ENCODE assay signal across 1 cellular context in the genomic region with DNA sequence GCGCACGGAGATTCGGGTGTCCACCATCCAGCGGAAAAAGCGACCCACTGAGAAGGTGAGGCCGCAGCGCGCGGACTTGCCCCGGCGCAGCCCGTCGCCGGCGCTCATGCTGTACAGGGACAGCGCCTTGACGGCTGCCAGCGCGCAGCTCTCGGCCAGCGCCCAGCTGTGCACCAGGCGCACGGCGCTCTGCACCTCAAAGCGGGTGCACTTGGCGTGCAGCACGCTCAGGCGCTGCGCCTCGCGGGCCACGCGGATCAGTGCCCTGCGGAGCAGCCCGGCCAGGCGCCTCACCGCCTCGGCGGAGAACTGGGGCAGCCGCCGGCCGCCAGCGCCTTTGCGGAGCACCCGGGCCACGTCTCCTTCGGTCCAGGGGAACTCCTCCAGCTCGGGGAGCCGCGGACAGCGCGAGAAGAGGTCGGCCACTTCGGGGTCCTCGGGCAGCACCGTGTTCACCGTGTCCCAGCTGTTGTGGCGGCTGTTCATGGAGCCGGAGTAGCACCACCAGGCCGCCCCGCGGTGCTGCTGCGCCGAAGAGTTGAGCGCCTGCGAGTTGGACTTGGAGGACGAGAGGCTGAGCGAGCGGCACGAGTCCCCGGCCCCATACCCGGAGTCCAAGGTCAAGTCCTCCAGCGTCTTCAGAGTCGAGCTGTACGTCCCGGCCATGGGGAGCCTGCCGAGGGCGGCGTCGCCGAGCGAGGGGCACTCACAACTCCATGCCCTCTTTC.
A peak's percentile ranks its signal among the peaks of the same experiment; 100 is the strongest.
TF ChIP-seq lines count a peak whose summit lies in the region.

No MANE protein-coding gene starts in this region.

TF ChIP-seq in HepG2, 621 proteins besides CTCF, POLR2A, EP300 and RAD21 (continued from another document and continues in another):
- TF ChIP-seq, protein P1, sequence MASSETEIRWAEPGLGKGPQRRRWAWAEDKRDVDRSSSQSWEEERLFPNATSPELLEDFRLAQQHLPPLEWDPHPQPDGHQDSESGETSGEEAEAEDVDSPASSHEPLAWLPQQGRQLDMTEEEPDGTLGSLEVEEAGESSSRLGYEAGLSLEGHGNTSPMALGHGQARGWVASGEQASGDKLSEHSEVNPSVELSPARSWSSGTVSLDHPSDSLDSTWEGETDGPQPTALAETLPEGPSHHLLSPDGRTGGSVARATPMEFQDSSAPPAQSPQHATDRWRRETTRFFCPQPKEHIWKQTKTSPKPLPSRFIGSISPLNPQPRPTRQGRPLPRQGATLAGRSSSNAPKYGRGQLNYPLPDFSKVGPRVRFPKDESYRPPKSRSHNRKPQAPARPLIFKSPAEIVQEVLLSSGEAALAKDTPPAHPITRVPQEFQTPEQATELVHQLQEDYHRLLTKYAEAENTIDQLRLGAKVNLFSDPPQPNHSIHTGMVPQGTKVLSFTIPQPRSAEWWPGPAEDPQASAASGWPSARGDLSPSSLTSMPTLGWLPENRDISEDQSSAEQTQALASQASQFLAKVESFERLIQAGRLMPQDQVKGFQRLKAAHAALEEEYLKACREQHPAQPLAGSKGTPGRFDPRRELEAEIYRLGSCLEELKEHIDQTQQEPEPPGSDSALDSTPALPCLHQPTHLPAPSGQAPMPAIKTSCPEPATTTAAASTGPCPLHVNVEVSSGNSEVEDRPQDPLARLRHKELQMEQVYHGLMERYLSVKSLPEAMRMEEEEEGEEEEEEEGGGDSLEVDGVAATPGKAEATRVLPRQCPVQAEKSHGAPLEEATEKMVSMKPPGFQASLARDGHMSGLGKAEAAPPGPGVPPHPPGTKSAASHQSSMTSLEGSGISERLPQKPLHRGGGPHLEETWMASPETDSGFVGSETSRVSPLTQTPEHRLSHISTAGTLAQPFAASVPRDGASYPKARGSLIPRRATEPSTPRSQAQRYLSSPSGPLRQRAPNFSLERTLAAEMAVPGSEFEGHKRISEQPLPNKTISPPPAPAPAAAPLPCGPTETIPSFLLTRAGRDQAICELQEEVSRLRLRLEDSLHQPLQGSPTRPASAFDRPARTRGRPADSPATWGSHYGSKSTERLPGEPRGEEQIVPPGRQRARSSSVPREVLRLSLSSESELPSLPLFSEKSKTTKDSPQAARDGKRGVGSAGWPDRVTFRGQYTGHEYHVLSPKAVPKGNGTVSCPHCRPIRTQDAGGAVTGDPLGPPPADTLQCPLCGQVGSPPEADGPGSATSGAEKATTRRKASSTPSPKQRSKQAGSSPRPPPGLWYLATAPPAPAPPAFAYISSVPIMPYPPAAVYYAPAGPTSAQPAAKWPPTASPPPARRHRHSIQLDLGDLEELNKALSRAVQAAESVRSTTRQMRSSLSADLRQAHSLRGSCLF (CRISPR knock-in tag; IDR thresholded peaks at IDR 0.05; ENCODE audit: borderline replicate concordance) = no peak
- TF ChIP-seq CHD4 (IDR thresholded peaks at IDR 0.05; ENCODE audit: borderline replicate concordance, low read length) (no peak), SMAD9 (CRISPR knock-in tag; IDR thresholded peaks at IDR 0.05) (no peak; the same call in 1 of the 2 replicates), SRF (IDR thresholded peaks at IDR 0.05; ENCODE audit: low read depth, low read length) (no peak), NFE2L2 (IDR thresholded peaks at IDR 0.05; ENCODE audit: low read length) (no peak), MEIS2 (CRISPR knock-in tag; IDR thresholded peaks at IDR 0.05) (0 out of 2 replicates have a peak, but pooled peaks have one; percentile 11), PHF5A (CRISPR knock-in tag; IDR thresholded peaks at IDR 0.05; ENCODE audit: low read depth, unreplicated experiment) (no peak), MIXL1 (CRISPR knock-in tag; IDR thresholded peaks at IDR 0.05) (no peak), NONO (IDR thresholded peaks at IDR 0.05) (no peak), NONO (CRISPR knock-in tag; conservative IDR thresholded peaks at IDR 0.05) (no peak), MIER3 (CRISPR knock-in tag; IDR thresholded peaks at IDR 0.05; ENCODE audit: borderline replicate concordance) (no peak), ONECUT2 (CRISPR knock-in tag; IDR thresholded peaks at IDR 0.05) (no peak), ASH2L (IDR thresholded peaks at IDR 0.05; ENCODE audit: insufficient read length, low read depth, low read length) (peak; percentile 22), NFIB (CRISPR knock-in tag; IDR thresholded peaks at IDR 0.05; ENCODE audit: borderline replicate concordance) (no peak), ZNF607 (CRISPR knock-in tag; IDR thresholded peaks at IDR 0.05; ENCODE audit: borderline replicate concordance) (no peak), ZNF326 (CRISPR knock-in tag; IDR thresholded peaks at IDR 0.05; ENCODE audit: borderline replicate concordance) (no peak), SIX4 (CRISPR knock-in tag; IDR thresholded peaks at IDR 0.05) (no peak), EED (CRISPR knock-in tag; IDR thresholded peaks at IDR 0.05) (0 out of 2 replicates have a peak, but pooled peaks have one; percentile 39), TMF1 (CRISPR knock-in tag; IDR thresholded peaks at IDR 0.05; ENCODE audit: low read depth) (no peak), ZNF354B (CRISPR knock-in tag; IDR thresholded peaks at IDR 0.05) (no peak), ZNF343 (CRISPR knock-in tag; IDR thresholded peaks at IDR 0.05) (no peak), ZNF12 (CRISPR knock-in tag; IDR thresholded peaks at IDR 0.05) (no peak), MAZ (IDR thresholded peaks at IDR 0.05; ENCODE audit: borderline replicate concordance, low read depth, low read length) (no peak), MAZ (CRISPR knock-in tag; IDR thresholded peaks at IDR 0.05; ENCODE audit: low read depth) (peak; percentile 47; the same call in 1 of the 2 replicates), ZNF761 (CRISPR knock-in tag; conservative IDR thresholded peaks at IDR 0.05) (no peak), U2AF1 (optimal IDR thresholded peaks at IDR 0.05; ENCODE audit: low read depth, low read length) (no peak), SP5 (CRISPR knock-in tag; IDR thresholded peaks at IDR 0.05; ENCODE audit: borderline replicate concordance, low read depth) (no peak), ZC3H13 (CRISPR knock-in tag; IDR thresholded peaks at IDR 0.05) (peak; percentile 6; the same call in 1 of the 2 replicates), ZNF703 (CRISPR knock-in tag; IDR thresholded peaks at IDR 0.05; ENCODE audit: borderline replicate concordance) (peak; percentile 83; the same call in 1 of the 2 replicates), HNRNPH1 (optimal IDR thresholded peaks at IDR 0.05; ENCODE audit: low read depth, low read length) (no peak), PAWR (CRISPR knock-in tag; IDR thresholded peaks at IDR 0.05; ENCODE audit: borderline replicate concordance) (no peak), TSC22D2 (CRISPR knock-in tag; IDR thresholded peaks at IDR 0.05; ENCODE audit: borderline replicate concordance) (peak; percentile 72; the same call in 1 of the 2 replicates), NR2C2 (CRISPR knock-in tag; IDR thresholded peaks at IDR 0.05; ENCODE audit: borderline replicate concordance) (no peak), RARA (CRISPR knock-in tag; IDR thresholded peaks at IDR 0.05) (0 out of 2 replicates have a peak, but pooled peaks have one; percentile 3), ZNF547 (CRISPR knock-in tag; IDR thresholded peaks at IDR 0.05) (peak; percentile 33; the same call in 1 of the 2 replicates), ZNF883 (CRISPR knock-in tag; IDR thresholded peaks at IDR 0.05; ENCODE audit: not compliant biosample characterization) (peak; percentile 64), ZNF296 (CRISPR knock-in tag; conservative IDR thresholded peaks at IDR 0.05) (no peak), ZNF629 (CRISPR knock-in tag; conservative IDR thresholded peaks at IDR 0.05) (no peak)
- TF ChIP-seq, protein P2, sequence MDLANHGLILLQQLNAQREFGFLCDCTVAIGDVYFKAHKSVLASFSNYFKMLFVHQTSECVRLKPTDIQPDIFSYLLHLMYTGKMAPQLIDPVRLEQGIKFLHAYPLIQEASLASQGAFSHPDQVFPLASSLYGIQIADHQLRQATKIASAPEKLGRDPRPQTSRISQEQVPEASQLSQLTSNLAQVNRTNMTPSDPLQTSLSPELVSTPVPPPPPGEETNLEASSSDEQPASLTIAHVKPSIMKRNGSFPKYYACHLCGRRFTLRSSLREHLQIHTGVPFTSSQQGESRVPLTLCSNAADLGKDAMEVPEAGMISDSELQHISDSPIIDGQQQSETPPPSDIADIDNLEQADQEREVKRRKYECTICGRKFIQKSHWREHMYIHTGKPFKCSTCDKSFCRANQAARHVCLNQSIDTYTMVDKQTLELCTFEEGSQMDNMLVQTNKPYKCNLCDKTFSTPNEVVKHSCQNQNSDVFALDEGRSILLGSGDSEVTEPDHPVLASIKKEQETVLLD (CRISPR knock-in tag; IDR thresholded peaks at IDR 0.05; ENCODE audit: low read depth) = no peak
- TF ChIP-seq, protein P3, sequence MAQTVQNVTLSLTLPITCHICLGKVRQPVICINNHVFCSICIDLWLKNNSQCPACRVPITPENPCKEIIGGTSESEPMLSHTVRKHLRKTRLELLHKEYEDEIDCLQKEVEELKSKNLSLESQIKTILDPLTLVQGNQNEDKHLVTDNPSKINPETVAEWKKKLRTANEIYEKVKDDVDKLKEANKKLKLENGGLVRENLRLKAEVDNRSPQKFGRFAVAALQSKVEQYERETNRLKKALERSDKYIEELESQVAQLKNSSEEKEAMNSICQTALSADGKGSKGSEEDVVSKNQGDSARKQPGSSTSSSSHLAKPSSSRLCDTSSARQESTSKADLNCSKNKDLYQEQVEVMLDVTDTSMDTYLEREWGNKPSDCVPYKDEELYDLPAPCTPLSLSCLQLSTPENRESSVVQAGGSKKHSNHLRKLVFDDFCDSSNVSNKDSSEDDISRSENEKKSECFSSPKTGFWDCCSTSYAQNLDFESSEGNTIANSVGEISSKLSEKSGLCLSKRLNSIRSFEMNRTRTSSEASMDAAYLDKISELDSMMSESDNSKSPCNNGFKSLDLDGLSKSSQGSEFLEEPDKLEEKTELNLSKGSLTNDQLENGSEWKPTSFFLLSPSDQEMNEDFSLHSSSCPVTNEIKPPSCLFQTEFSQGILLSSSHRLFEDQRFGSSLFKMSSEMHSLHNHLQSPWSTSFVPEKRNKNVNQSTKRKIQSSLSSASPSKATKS (CRISPR knock-in tag; IDR thresholded peaks at IDR 0.05) = no peak; the same call in 1 of the 2 replicates
- TF ChIP-seq, protein P4, sequence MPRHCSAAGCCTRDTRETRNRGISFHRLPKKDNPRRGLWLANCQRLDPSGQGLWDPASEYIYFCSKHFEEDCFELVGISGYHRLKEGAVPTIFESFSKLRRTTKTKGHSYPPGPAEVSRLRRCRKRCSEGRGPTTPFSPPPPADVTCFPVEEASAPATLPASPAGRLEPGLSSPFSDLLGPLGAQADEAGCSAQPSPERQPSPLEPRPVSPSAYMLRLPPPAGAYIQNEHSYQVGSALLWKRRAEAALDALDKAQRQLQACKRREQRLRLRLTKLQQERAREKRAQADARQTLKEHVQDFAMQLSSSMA (CRISPR knock-in tag; IDR thresholded peaks at IDR 0.05) = 0 out of 2 replicates have a peak, but pooled peaks have one; percentile 53
- TF ChIP-seq, protein P5, sequence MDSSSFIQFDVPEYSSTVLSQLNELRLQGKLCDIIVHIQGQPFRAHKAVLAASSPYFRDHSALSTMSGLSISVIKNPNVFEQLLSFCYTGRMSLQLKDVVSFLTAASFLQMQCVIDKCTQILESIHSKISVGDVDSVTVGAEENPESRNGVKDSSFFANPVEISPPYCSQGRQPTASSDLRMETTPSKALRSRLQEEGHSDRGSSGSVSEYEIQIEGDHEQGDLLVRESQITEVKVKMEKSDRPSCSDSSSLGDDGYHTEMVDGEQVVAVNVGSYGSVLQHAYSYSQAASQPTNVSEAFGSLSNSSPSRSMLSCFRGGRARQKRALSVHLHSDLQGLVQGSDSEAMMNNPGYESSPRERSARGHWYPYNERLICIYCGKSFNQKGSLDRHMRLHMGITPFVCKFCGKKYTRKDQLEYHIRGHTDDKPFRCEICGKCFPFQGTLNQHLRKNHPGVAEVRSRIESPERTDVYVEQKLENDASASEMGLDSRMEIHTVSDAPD (CRISPR knock-in tag; IDR thresholded peaks at IDR 0.05) = no peak; the same call in 1 of the 2 replicates
- TF ChIP-seq, protein P6, sequence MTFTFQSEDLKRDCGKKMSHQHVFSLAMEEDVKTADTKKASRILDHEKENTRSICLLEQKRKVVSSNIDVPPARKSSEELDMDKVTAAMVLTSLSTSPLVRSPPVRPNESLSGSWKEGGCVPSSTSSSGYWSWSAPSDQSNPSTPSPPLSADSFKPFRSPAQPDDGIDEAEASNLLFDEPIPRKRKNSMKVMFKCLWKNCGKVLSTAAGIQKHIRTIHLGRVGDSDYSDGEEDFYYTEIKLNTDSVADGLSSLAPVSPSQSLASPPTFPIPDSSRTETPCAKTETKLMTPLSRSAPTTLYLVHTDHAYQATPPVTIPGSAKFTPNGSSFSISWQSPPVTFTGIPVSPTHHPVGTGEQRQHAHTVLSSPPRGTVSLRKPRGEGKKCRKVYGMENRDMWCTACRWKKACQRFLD (CRISPR knock-in tag; IDR thresholded peaks at IDR 0.05; ENCODE audit: borderline replicate concordance) = no peak
- TF ChIP-seq, protein P7, sequence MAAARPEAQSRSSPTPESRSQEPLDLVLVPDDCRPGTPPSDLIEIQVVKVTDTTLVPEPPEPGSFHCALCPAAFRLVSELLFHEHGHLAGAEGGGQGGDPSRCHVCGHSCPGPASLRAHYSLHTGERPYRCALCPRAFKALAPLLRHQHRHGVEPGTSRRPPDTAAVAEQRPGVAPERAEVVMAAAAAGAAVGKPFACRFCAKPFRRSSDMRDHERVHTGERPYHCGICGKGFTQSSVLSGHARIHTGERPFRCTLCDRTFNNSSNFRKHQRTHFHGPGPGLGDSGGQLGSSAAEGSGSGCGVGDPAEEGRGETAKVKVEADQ (CRISPR knock-in tag; IDR thresholded peaks at IDR 0.05; ENCODE audit: borderline replicate concordance) = peak; percentile 56; the same call in 1 of the 2 replicates
- TF ChIP-seq, protein P8, sequence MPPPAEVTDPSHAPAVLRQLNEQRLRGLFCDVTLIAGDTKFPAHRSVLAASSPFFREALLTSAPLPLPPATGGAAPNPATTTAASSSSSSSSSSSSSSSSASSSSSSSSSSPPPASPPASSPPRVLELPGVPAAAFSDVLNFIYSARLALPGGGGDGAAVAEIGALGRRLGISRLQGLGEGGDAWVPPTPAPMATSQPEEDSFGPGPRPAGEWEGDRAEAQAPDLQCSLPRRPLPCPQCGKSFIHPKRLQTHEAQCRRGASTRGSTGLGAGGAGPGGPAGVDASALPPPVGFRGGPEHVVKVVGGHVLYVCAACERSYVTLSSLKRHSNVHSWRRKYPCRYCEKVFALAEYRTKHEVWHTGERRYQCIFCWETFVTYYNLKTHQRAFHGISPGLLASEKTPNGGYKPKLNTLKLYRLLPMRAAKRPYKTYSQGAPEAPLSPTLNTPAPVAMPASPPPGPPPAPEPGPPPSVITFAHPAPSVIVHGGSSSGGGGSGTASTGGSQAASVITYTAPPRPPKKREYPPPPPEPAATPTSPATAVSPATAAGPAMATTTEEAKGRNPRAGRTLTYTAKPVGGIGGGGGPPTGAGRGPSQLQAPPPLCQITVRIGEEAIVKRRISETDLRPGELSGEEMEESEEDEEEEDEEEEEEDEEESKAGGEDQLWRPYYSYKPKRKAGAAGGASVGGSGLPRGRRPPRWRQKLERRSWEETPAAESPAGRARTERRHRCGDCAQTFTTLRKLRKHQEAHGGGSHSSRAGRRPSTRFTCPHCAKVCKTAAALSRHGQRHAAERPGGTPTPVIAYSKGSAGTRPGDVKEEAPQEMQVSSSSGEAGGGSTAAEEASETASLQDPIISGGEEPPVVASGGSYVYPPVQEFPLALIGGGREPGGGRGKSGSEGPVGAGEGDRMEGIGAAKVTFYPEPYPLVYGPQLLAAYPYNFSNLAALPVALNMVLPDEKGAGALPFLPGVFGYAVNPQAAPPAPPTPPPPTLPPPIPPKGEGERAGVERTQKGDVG (CRISPR knock-in tag; IDR thresholded peaks at IDR 0.05; ENCODE audit: borderline replicate concordance) = no peak
